In genomic region chr5:66596791-66597757, GRCh38 we compare ENCODE assay signal across 8 cellular contexts. TPM values are rescaled to one million over a fixed set of nuclear protein-coding genes. Genes with fewer than 3 reads are reported as not detected.
DNase-seq lines count a peak whose midpoint lies in the region; ATAC-seq, FAIRE-seq and TF ChIP-seq lines count a peak whose summit lies in the region.

No MANE protein-coding gene starts in this region.

- peak overlapping the region; percentile 77 for H2AFZ ChIP-seq in DND-41 (ENCODE audit: low read depth, low read length)

- H3K4me2 ChIP-seq in DND-41 (ENCODE audit: insufficient read depth, low read length) = peak overlapping the region; percentile 68

- intact Hi-C loops in Right ventricle myocardium superior (cut with DNase I) = loop anchor here (10.0 kb wide), 2 partner anchors 148 to 292 kb away; no protein-coding TSS in a partner anchor

- DNase-seq in DND-41 (peak; percentile 69), NCI-H1092 (lab: John Stamatoyannopoulos, UW) (peak; percentile 26), Right ventricle myocardium superior (peak; percentile 67), omental fat pad (ENCODE audit: low spot score) (no peak), D721Med (ENCODE audit: insufficient read length, low spot score) (no peak)
- DNase-seq in activated CD8-positive, alpha-beta memory T cell treated with anti-CD3 and anti-CD28 coated beads, Interleukin-2, amount 50 U/mL, for 48 hours = peak; percentile 63

- H3K79me2 ChIP-seq in DND-41 (ENCODE audit: insufficient read depth, low read length) = peaks cover 53% of the 10 kb centered on the region

- FAIRE-seq in D721Med (lab: Jason Lieb, UNC) = no peak

- peak; percentile 39 for ATAC-seq in DND-41 (ENCODE audit: insufficient read depth, low read depth)
- ATAC-seq in GM21576 (IDR thresholded peaks at IDR 0.05; ENCODE audit: unreplicated experiment) = peak; percentile 26
- ATAC-seq in Right ventricle myocardium superior (ENCODE audit: poor library complexity) = peak; percentile 68
- peak; percentile 34 for ATAC-seq in omental fat pad (ENCODE audit: low FRiP score)
- no peak for ATAC-seq in HG02798 (IDR thresholded peaks at IDR 0.05; ENCODE audit: poor library complexity, unreplicated experiment)

- H3K27ac ChIP-seq in DND-41 (ENCODE audit: low read length) = peak overlapping the region; percentile 63

- no peaks in the 10 kb centered on the region for H3K27me3 ChIP-seq in DND-41 (ENCODE audit: insufficient read depth, low read length, poor library complexity)

- TF ChIP-seq CTCF in DND-41 (IDR thresholded peaks at IDR 0.05; ENCODE audit: borderline replicate concordance, extremely low read depth, low read length, poor library complexity, severe bottlenecking) = peak; percentile 50
- no peak for TF ChIP-seq CTCF in omental fat pad (IDR thresholded peaks at IDR 0.05)
- TF ChIP-seq CTCF in D721Med (IDR thresholded peaks at IDR 0.05; ENCODE audit: insufficient read depth, missing control alignments) = no peak

- H3K9me3 ChIP-seq in DND-41 (ENCODE audit: insufficient read depth, low read length, severe bottlenecking) = no peaks in the 10 kb centered on the region

- H3K9ac ChIP-seq in DND-41 (ENCODE audit: low read depth, low read length) = peak overlapping the region; percentile 72

- H3K4me3 ChIP-seq in DND-41 (ENCODE audit: low read depth in 1 of 2, low read length in 2 of 2) = peak overlapping the region; percentile 30 to 78

- peaks cover 5% of the 10 kb centered on the region; the same call in 1 of the 2 replicates for H4K20me1 ChIP-seq in DND-41 (ENCODE audit: insufficient read depth, low read length)

- H3K4me1 ChIP-seq in DND-41 (ENCODE audit: insufficient read depth, low read length) = peaks cover 46% of the 10 kb centered on the region

- no peaks in the 10 kb centered on the region for H3K36me3 ChIP-seq in DND-41 (ENCODE audit: insufficient read depth, low read length)

RNA-seq across cellular contexts. Expression of gene MAST4, which starts 0.9 kb away (rescaled TPM):
- total RNA-seq in Right ventricle myocardium superior = 42.0 TPM
- total RNA-seq in omental fat pad = 10 to 100 TPM; 52.2 to 76.8 (median 57.3) TPM

Comparison
In these comparisons a context has a peak if more than half of its experiments do, and no peak if none do; other contexts are left out.
1. DNase-seq: peak in DND-41 (single experiment), NCI-H1092 (single experiment), activated CD8-positive, alpha-beta memory T cell treated with anti-CD3 and anti-CD28 coated beads, Interleukin-2, amount 50 U/mL, for 48 hours (single experiment) and Right ventricle myocardium superior (single experiment); none in omental fat pad (single experiment) and D721Med (single experiment).